ENCODE assay signal across 9 cellular contexts in genomic region chr1:24966724-24967346, GRCh38. TPM values are rescaled to one million over a fixed set of nuclear protein-coding genes. Genes with fewer than 3 reads are reported as not detected.
DNase-seq lines count a peak whose midpoint lies in the region; ATAC-seq, FAIRE-seq and TF ChIP-seq lines count a peak whose summit lies in the region.
"Had no signal": no experiment of that assay in that cellular context is flagged by ENCODE, and none has a peak within 500 bp of the region (broad histone marks: within the 10 kb centered on the region; RNA-seq: fewer than 3 reads in every experiment).

No MANE protein-coding gene starts in this region.

- ATAC-seq in HG03196 (IDR thresholded peaks at IDR 0.05; ENCODE audit: unreplicated experiment) (no peak), GM21576 (IDR thresholded peaks at IDR 0.05; ENCODE audit: unreplicated experiment) (no peak)

- H3K4me1 ChIP-seq in HAP-1 = no peaks in the 10 kb centered on the region

- no peaks in the 10 kb centered on the region for H3K9me3 ChIP-seq in HAP-1

- no peak overlapping the region for H3K4me3 ChIP-seq in astrocyte of the cerebellum (ENCODE audit: low read depth, low read length)
- no peak overlapping the region for H3K4me3 ChIP-seq in HAP-1
- H3K4me3 ChIP-seq: skin epidermis had no signal

- DNase-seq in GM12892 (ENCODE audit: insufficient read length) (peak; percentile 54), SKM-1 treated with dmso at 0.1 percent for 144 hours (lab: John Stamatoyannopoulos, UW; ENCODE audit: unreplicated experiment) (peak; percentile 60), astrocyte of the cerebellum (ENCODE audit: low read depth) (peak; percentile 29), NCI-H345 treated with DMSO at 0.1 percent for 48 hours (lab: John Stamatoyannopoulos, UW; ENCODE audit: unreplicated experiment) (no peak), HAP-1 (ENCODE audit: low spot score in 2 of 2) (no peak)
- peak; percentile 93 for DNase-seq in stimulated activated CD4-positive, alpha-beta T cell treated with anti-CD3 and anti-CD28 coated beads, Interleukin-1b, Interleukin-23, amount 100 ng/mL, for 48 hours

- TF ChIP-seq POLR2A in GM12892 (IDR thresholded peaks at IDR 0.05; ENCODE audit: low read depth, low read length) = no peak

- no peak for TF ChIP-seq CTCF in astrocyte of the cerebellum (IDR thresholded peaks at IDR 0.05; ENCODE audit: low read depth, low read length, missing control alignments)

- in situ Hi-C loops in astrocyte of the cerebellum (cut with HindIII; ENCODE audit: low sequenced_read_pairs) = no loop called here
- in situ Hi-C loops in HAP-1 (cut with MboI; ENCODE audit: low sequenced_read_pairs) = no loop called here

- H3K36me3 ChIP-seq in HAP-1 (replicated peaks) = no peaks in the 10 kb centered on the region

- peak; percentile 98 for FAIRE-seq in GM12892 (lab: Jason Lieb, UNC)

- no peaks in the 10 kb centered on the region for H3K27me3 ChIP-seq in HAP-1 (ENCODE audit: low read depth)

RNA-seq across cellular contexts. Expression of gene RUNX3, which starts 36.8 kb away (rescaled TPM):
- polyA plus RNA-seq in GM12892 (2012; ENCODE audit: missing spikeins) = 38.6 TPM

Comparison
In these comparisons a context has a peak if more than half of its experiments do, and no peak if none do; other contexts are left out.
1. DNase-seq: peak in GM12892 (single experiment), SKM-1 treated with dmso at 0.1 percent for 144 hours (single experiment), astrocyte of the cerebellum (single experiment) and stimulated activated CD4-positive, alpha-beta T cell treated with anti-CD3 and anti-CD28 coated beads, Interleukin-1b, Interleukin-23, amount 100 ng/mL, for 48 hours (single experiment); none in NCI-H345 treated with DMSO at 0.1 percent for 48 hours (single experiment) and HAP-1 (0 of 2).